ENCODE assay signal across 18 cellular contexts in genomic region chr2:138269726-138270125, GRCh38.
"Had no signal": no experiment of that assay in that cellular context is flagged by ENCODE, and none has a peak within 500 bp of the region (broad histone marks: within the 10 kb centered on the region; RNA-seq: fewer than 3 reads in every experiment).

No MANE protein-coding gene starts in this region.

- H3K27ac ChIP-seq: epithelial cell of prostate, esophagus muscularis mucosa, gastroesophageal sphincter had no signal

- H3K27ac Mint-ChIP-seq: immature natural killer cell had no signal

- H3K4me3 Mint-ChIP-seq: immature natural killer cell, nephron had no signal

- H3K4me3 ChIP-seq: esophagus muscularis mucosa, gastroesophageal sphincter, lung, smooth muscle cell had no signal

- H3K36me3 Mint-ChIP-seq: immature natural killer cell had no signal

- H3K27me3 ChIP-seq: esophagus muscularis mucosa, gastroesophageal sphincter had no signal

- H3K36me3 ChIP-seq: esophagus muscularis mucosa, gastroesophageal sphincter had no signal

- ATAC-seq: gastroesophageal sphincter, left colon, left ventricle myocardium superior, right cardiac atrium had no signal

- H3K9me3 Mint-ChIP-seq: nephron had no signal

- FAIRE-seq: kidney had no signal

- H3K4me2 ChIP-seq: smooth muscle cell had no signal

- DNase-seq: effector memory CD4-positive, alpha-beta T cell; glutamatergic neuron; immature natural killer cell; kidney; left colon; left ventricle myocardium superior; mesenchymal stem cell; midbrain; right cardiac atrium; stimulated activated CD4-positive, alpha-beta T cell treated with anti-CD3 and anti-CD28 coated beads, Interleukin-2, amount 100 ng/mL, for 48 hours; stimulated activated naive CD4-positive, alpha-beta T cell treated with Interleukin-2 at 50 U/mL for 16 hours; trophoblast cell had no signal

- H3K9me3 ChIP-seq: esophagus muscularis mucosa, gastroesophageal sphincter had no signal

- H3K4me1 Mint-ChIP-seq: immature natural killer cell had no signal
